16 cellular contexts compared by ENCODE assay signal in the genomic region with DNA sequence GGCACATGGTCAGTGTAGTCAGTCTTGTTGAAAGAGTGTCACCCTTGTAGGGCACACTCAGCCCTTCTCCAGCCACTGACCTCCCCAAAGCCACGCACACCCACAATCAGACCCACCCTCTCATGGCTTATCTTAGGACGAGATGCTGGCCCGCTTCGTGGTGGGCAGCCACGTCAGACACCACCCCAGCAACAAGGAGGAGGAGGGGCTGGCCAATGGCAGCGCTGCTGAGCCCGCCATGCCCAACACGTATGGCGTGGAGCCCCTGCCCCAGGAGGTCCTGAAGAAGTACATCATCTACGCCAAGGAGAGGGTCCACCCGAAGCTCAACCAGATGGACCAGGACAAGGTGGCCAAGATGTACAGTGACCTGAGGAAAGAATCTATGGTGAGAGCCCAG. TPM values are rescaled to one million over a fixed set of nuclear protein-coding genes. Genes with fewer than 3 reads are reported as not detected.
DNase-seq lines count a peak whose midpoint lies in the region; ATAC-seq and TF ChIP-seq lines count a peak whose summit lies in the region.
"Had no signal": no experiment of that assay in that cellular context is flagged by ENCODE, and none has a peak within 500 bp of the region (broad histone marks: within the 10 kb centered on the region; RNA-seq: fewer than 3 reads in every experiment).

No MANE protein-coding gene starts in this region.

- no peak overlapping the region for H3K23ac ChIP-seq in H9 (ENCODE audit: insufficient read length, low read depth, low read length)

- no peaks in the 10 kb centered on the region for H4K20me1 ChIP-seq in H9 (ENCODE audit: control insufficient read depth, insufficient read depth, insufficient read length)

- H3K18ac ChIP-seq in H9 (ENCODE audit: insufficient read length, low read depth, low read length), result no peak overlapping the region

- no peaks in the 10 kb centered on the region for H3K79me1 ChIP-seq in H9 (ENCODE audit: insufficient read depth, low read depth, low read length, poor library complexity, severe bottlenecking)

- intact Hi-C loops in posterior vena cava (cut with DNase I), result no loop called here

- DNase-seq in T-helper 2 cell treated with Interferon-gamma antibody and Interleukin-4, amounts not matched to agents 5 μg/mL and 100 μg/mL, for 36 hours (ENCODE audit: low spot score), result no peak
- DNase-seq in T-helper 2 cell (no peak), H9 (no peak), endothelial cell (ENCODE audit: low spot score) (no peak), posterior vena cava (ENCODE audit: low spot score) (peak; percentile 48), NCI-H2196 treated with DMSO at 0.1 percent for 48 hours (lab: John Stamatoyannopoulos, UW; ENCODE audit: unreplicated experiment) (no peak), AG20443 (ENCODE audit: low spot score) (no peak)
- DNase-seq: AML-193; Calu3; CD4-positive, CD25-positive, alpha-beta regulatory T cell; DMS 273 treated with DMSO at 0.1 percent for 48 hours had no signal

- H3K9me3 ChIP-seq in H9 (ENCODE audit: control insufficient read depth, low read depth, low read length), result no peaks in the 10 kb centered on the region
- H3K9me3 ChIP-seq: BLaER1 treated with 17β-estradiol and CSF1 and Interleukin-3, amounts not matched to agents 10 nM and 100 nM had no signal

- no peak overlapping the region for H2BK5ac ChIP-seq in H9 (ENCODE audit: insufficient read length, low read length)

- H2BK12ac ChIP-seq in H9 (ENCODE audit: insufficient read length, low read depth, low read length), result no peak overlapping the region

- H2BK120ac ChIP-seq in H9 (ENCODE audit: low read depth, low read length, poor library complexity, severe bottlenecking), result no peak overlapping the region

- H3K27me3 ChIP-seq in H9 (ENCODE audit: insufficient read depth, low read length), result no peaks in the 10 kb centered on the region
- H3K27me3 ChIP-seq: BLaER1 treated with 17β-estradiol and CSF1 and Interleukin-3, amounts not matched to agents 10 nM and 100 nM had no signal

- H2AK5ac ChIP-seq in H9 (ENCODE audit: insufficient read length, low read length), result no peak overlapping the region

- no peaks in the 10 kb centered on the region for H3K27me3 Mint-ChIP-seq in T-helper 2 cell treated with Interferon-gamma antibody and Interleukin-4, amounts not matched to agents 5 μg/mL and 100 μg/mL, for 36 hours (ENCODE audit: low read depth)
- no peaks in the 10 kb centered on the region for H3K27me3 Mint-ChIP-seq in H9 (ENCODE audit: low read depth)
- peaks cover 10% of the 10 kb centered on the region for H3K27me3 Mint-ChIP-seq in endothelial cell (ENCODE audit: unreplicated experiment)
- H3K27me3 Mint-ChIP-seq: CD4-positive, CD25-positive, alpha-beta regulatory T cell had no signal

- no peak overlapping the region for H3K4ac ChIP-seq in H9 (ENCODE audit: low read depth, low read length)

- no peak overlapping the region for H3K27ac ChIP-seq in H9 (ENCODE audit: insufficient read length, low read depth, low read length)
- H3K27ac ChIP-seq: 22Rv1; BLaER1 treated with 17β-estradiol and CSF1 and Interleukin-3, amounts not matched to agents 10 nM and 100 nM; HL-60 had no signal

- H3K4me1 Mint-ChIP-seq in T-helper 2 cell treated with Interferon-gamma antibody and Interleukin-4, amounts not matched to agents 5 μg/mL and 100 μg/mL, for 36 hours (ENCODE audit: low read depth), result peaks cover 10% of the 10 kb centered on the region
- H3K4me1 Mint-ChIP-seq in H9, result 0 out of 4 replicates have a peak, but pooled peaks cover 2 to 5% of the 10 kb centered on the region in 2 experiments
- H3K4me1 Mint-ChIP-seq in endothelial cell (ENCODE audit: unreplicated experiment), result peaks cover 15% of the 10 kb centered on the region

- no peak overlapping the region for H4K8ac ChIP-seq in H9 (replicated peaks; ENCODE audit: insufficient read length, low read depth, low read length)

- peak overlapping the region; percentile 21 for H3K27ac Mint-ChIP-seq in T-helper 2 cell treated with Interferon-gamma antibody and Interleukin-4, amounts not matched to agents 5 μg/mL and 100 μg/mL, for 36 hours
- H3K27ac Mint-ChIP-seq in H9, result peak overlapping the region in 2 of 3 experiments; percentile 42 to 88; a peak in 2 of 7 replicates
- H3K27ac Mint-ChIP-seq in endothelial cell (ENCODE audit: unreplicated experiment), result no peak overlapping the region
- H3K27ac Mint-ChIP-seq: CD4-positive, CD25-positive, alpha-beta regulatory T cell had no signal

- H3K4me1 ChIP-seq in H9 (ENCODE audit: insufficient read depth, low read length), result no peaks in the 10 kb centered on the region

- no CpG with 5 or more reads among the region's 11 CpGs for WGBS in H9 (ENCODE audit: extremely low coverage, insufficient read length, low lambda C conversion rate)

- no peak overlapping the region for H4K91ac ChIP-seq in H9 (ENCODE audit: insufficient read length, low read depth, low read length)

- no peaks in the 10 kb centered on the region for H3K79me2 ChIP-seq in H9 (ENCODE audit: insufficient read depth, low read length)

- H3K23me2 ChIP-seq in H9 (ENCODE audit: insufficient read length, low read depth, low read length, poor library complexity, severe bottlenecking), result no peaks in the 10 kb centered on the region

- H3K14ac ChIP-seq in H9 (ENCODE audit: insufficient read depth, low read length), result no peak overlapping the region

- H2AFZ ChIP-seq in H9 (ENCODE audit: low read length), result no peak overlapping the region

- no peak overlapping the region for H3K4me2 ChIP-seq in H9 (ENCODE audit: insufficient read depth, insufficient read length, low read length)
- H3K4me2 ChIP-seq: BLaER1 treated with 17β-estradiol and CSF1 and Interleukin-3, amounts not matched to agents 10 nM and 100 nM had no signal

- H3T11ph ChIP-seq in H9 (ENCODE audit: low read length), result no peak overlapping the region

- no peak overlapping the region for H3K9ac ChIP-seq in H9 (ENCODE audit: extremely low read depth, insufficient read length, low read length)
- H3K9ac ChIP-seq: BLaER1 treated with 17β-estradiol and CSF1 and Interleukin-3, amounts not matched to agents 10 nM and 100 nM had no signal

- TF ChIP-seq CTCF in H9 (conservative IDR thresholded peaks at IDR 0.05) (no peak), endothelial cell (IDR thresholded peaks at IDR 0.05; ENCODE audit: unreplicated experiment) (no peak)

- peaks cover 76% of the 10 kb centered on the region for H3K36me3 Mint-ChIP-seq in T-helper 2 cell treated with Interferon-gamma antibody and Interleukin-4, amounts not matched to agents 5 μg/mL and 100 μg/mL, for 36 hours (ENCODE audit: low read depth)
- H3K36me3 Mint-ChIP-seq in H9 (ENCODE audit: insufficient read depth in 1 of 3, low read depth in 3 of 3) (peaks cover 64 to 94% (median 83%) of the 10 kb centered on the region in 3 experiments; a peak in 6 of 7 replicates), endothelial cell (ENCODE audit: low read depth, unreplicated experiment) (peaks cover 41% of the 10 kb centered on the region)

- ATAC-seq in HG03159 (IDR thresholded peaks at IDR 0.05; ENCODE audit: unreplicated experiment), result no peak
- ATAC-seq: HCT116 had no signal

- no peak overlapping the region for H3K4me3 Mint-ChIP-seq in T-helper 2 cell treated with Interferon-gamma antibody and Interleukin-4, amounts not matched to agents 5 μg/mL and 100 μg/mL, for 36 hours
- no peak overlapping the region; a peak in 1 of 5 replicates for H3K4me3 Mint-ChIP-seq in H9
- peak overlapping the region; percentile 3 for H3K4me3 Mint-ChIP-seq in endothelial cell (ENCODE audit: unreplicated experiment)
- H3K4me3 Mint-ChIP-seq: CD4-positive, CD25-positive, alpha-beta regulatory T cell had no signal

- no peak overlapping the region for H4K5ac ChIP-seq in H9 (ENCODE audit: insufficient read length, low read depth, low read length)

- H2BK15ac ChIP-seq in H9 (ENCODE audit: low read depth, low read length), result no peak overlapping the region

- H3K9me3 Mint-ChIP-seq in T-helper 2 cell treated with Interferon-gamma antibody and Interleukin-4, amounts not matched to agents 5 μg/mL and 100 μg/mL, for 36 hours, result no peaks in the 10 kb centered on the region
- no peaks in the 10 kb centered on the region for H3K9me3 Mint-ChIP-seq in H9
- H3K9me3 Mint-ChIP-seq in endothelial cell (ENCODE audit: unreplicated experiment), result no peaks in the 10 kb centered on the region
- H3K9me3 Mint-ChIP-seq: CD4-positive, CD25-positive, alpha-beta regulatory T cell had no signal

- no peak overlapping the region for H2BK20ac ChIP-seq in H9 (ENCODE audit: low read depth, low read length, poor library complexity, severe bottlenecking)

- no peak overlapping the region for H3K56ac ChIP-seq in H9 (ENCODE audit: insufficient read length, low read depth, low read length)

RNA-seq across cellular contexts. Expression of a gene that starts 10.1 kb away (rescaled TPM):
- total RNA-seq in H9 (2021) (24.6 and 24.8 TPM in 2 replicates), endothelial cell (ENCODE audit: unreplicated experiment) (16.4 TPM), posterior vena cava (1 to 10 TPM; 2.0 to 2.5 TPM)

RNA-seq across cellular contexts. Expression of a gene that starts 20.7 kb away (rescaled TPM):
- total RNA-seq in H9 (2021) (164 and 170 TPM in 2 replicates), endothelial cell (ENCODE audit: unreplicated experiment) (27.8 TPM), posterior vena cava (1 to 10 TPM; 4.0 to 5.6 TPM)

RNA-seq across cellular contexts. Expression of a gene that starts 28.4 kb away (rescaled TPM):
- total RNA-seq in H9 (2021), result 19.3 and 20.0 TPM in 2 replicates
- 36.9 TPM for total RNA-seq in endothelial cell (ENCODE audit: unreplicated experiment)
- total RNA-seq in posterior vena cava, result 10 to 100 TPM; 21.4 to 22.8 TPM

RNA-seq across cellular contexts. Expression of a gene that starts 53.9 kb away (rescaled TPM):
- total RNA-seq in H9 (2021), result 3.9 and 6.2 TPM in 2 replicates
- total RNA-seq in endothelial cell (ENCODE audit: unreplicated experiment), result 8.7 TPM
- total RNA-seq in posterior vena cava, result 10 to 100 TPM; 27.7 to 28.9 TPM
